8 cellular contexts compared by ENCODE assay signal in genomic region chr7:116271980-116272886, GRCh38.
DNase-seq lines count a peak whose midpoint lies in the region; ATAC-seq lines count a peak whose summit lies in the region.

No MANE protein-coding gene starts in this region.

- no peaks in the 10 kb centered on the region for H3K36me3 ChIP-seq in HUES48 (ENCODE audit: control insufficient read depth, insufficient read depth, low read length)

- in situ Hi-C loops in Caki2 (cut with HindIII; ENCODE audit: low pct_unique_long_range_greater_than_20kb, low sequenced_read_pairs), result no loop called here

- peaks cover 22% of the 10 kb centered on the region for H3K4me1 ChIP-seq in HUES48 (ENCODE audit: control insufficient read depth, insufficient read depth, low read length)

- no peak overlapping the region; the same call in 1 of the 2 replicates for H3K9ac ChIP-seq in HUES48 (ENCODE audit: low read depth, low read length)

- H3K4me3 ChIP-seq in HUES48 (ENCODE audit: low read depth, low read length), result no peak overlapping the region

- peak overlapping the region; percentile 22 for H3K27ac ChIP-seq in HUES48 (ENCODE audit: low read depth, low read length)

- no peaks in the 10 kb centered on the region for H3K9me3 ChIP-seq in HUES48 (ENCODE audit: control insufficient read depth, insufficient read depth, low read length)

- no peak for ATAC-seq in GM18519 (IDR thresholded peaks at IDR 0.05; ENCODE audit: low FRiP score, unreplicated experiment)
- ATAC-seq in GM18520 (IDR thresholded peaks at IDR 0.05; ENCODE audit: unreplicated experiment), result no peak

- DNase-seq in Caki2 (ENCODE audit: low read depth), result peak; percentile 74
- peak; percentile 62 for DNase-seq in epidermal melanocyte (ENCODE audit: insufficient read length, low spot score)
- peak; percentile 92 for DNase-seq in non-pigmented ciliary epithelial cell (ENCODE audit: low read depth)
- no peak for DNase-seq in NOMO-1 treated with DMSO at 0.1 percent for 48 hours (lab: John Stamatoyannopoulos, UW; ENCODE audit: unreplicated experiment)
- no peak for DNase-seq in stimulated activated CD4-positive, alpha-beta T cell treated with anti-CD3 and anti-CD28 coated beads, Interleukin-12 subunit alpha, Interleukin-12 subunit beta, amount 100 ng/mL, for 4 hours

- no peaks in the 10 kb centered on the region for H3K27me3 ChIP-seq in HUES48 (ENCODE audit: control insufficient read depth, insufficient read depth, low read length)

Comparison
In these comparisons a context has a peak if more than half of its experiments do, and no peak if none do; other contexts are left out.
1. DNase-seq: peak in Caki2 (single experiment), epidermal melanocyte (single experiment) and non-pigmented ciliary epithelial cell (single experiment); none in NOMO-1 treated with DMSO at 0.1 percent for 48 hours (single experiment) and stimulated activated CD4-positive, alpha-beta T cell treated with anti-CD3 and anti-CD28 coated beads, Interleukin-12 subunit alpha, Interleukin-12 subunit beta, amount 100 ng/mL, for 4 hours (single experiment).